Comparison of ENCODE assay signal across 8 cellular contexts in the genomic region with DNA sequence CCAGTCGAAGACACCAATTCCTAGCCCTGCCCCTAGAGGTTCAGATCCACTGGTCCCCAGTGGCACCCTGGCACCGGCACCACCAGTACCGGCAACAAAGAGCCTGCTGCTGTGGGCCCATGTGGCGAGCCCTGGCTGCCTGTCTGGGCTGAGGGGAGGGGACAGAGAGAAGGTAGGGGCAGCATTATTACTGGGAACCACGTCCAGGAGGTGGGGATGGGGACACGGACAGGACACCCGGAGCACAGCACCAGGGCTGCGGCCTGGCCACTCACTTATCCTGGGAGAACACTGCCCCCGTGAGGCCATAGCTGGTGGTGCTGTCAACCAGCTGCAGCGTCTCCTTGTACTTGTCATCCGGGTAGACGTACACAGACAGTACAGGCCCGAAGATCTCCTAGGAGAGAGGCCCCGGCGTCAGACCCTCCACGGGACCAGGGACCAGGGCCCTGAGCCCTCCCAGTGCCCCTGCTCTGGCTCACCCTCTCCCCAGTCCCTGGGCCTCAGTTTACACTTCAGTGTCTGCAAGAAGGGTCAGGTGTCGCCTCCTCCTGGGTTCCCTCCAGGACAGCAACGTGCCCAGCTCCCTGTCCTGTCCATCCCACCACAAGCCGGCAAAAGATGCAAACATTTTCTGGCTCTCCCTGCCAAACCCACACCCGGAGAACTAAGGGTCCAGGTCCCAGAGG. TPM values are rescaled to one million over a fixed set of nuclear protein-coding genes. Genes with fewer than 3 reads are reported as not detected.
DNase-seq lines count a peak whose midpoint lies in the region; ATAC-seq and TF ChIP-seq lines count a peak whose summit lies in the region.

No MANE protein-coding gene starts in this region.

- H3K27ac Mint-ChIP-seq in Caco-2 (ENCODE audit: unreplicated experiment) (no peak overlapping the region), neural progenitor cell (no peak overlapping the region)
- no peak overlapping the region for H3K27ac Mint-ChIP-seq in activated T-helper 1 cell treated with anti-CD3 and anti-CD28 coated beads, Interleukin-12 subunit alpha, Interleukin-12 subunit beta, Interleukin-2, Interleukin-4 antibody, amounts not matched to agents 30 ng/mL and 10 ng/mL and 1 ng/mL, durations not matched to agents 14 hours and 24 hours and 36 hours

- CTCF ChIA-PET in Caco-2 (lab: Charles Lee), result interaction anchor here (0.6 to 1.7 kb wide), 9 partner anchors 9 to 425 kb away, joined by 3 to 10 read pairs (median 3); no protein-coding TSS in a partner anchor
- CTCF ChIA-PET in IMR-90 (lab: Yijun Ruan, JAX), result interaction anchor here (0.5 to 1.1 kb wide), 9 partner anchors 8 to 1114 kb away, joined by 3 to 7 read pairs (median 4); no protein-coding TSS in a partner anchor

- no peaks in the 10 kb centered on the region for H3K9me1 ChIP-seq in IMR-90 (ENCODE audit: insufficient read depth, low read length)

- H3K27me3 Mint-ChIP-seq in Caco-2 (ENCODE audit: insufficient read depth, unreplicated experiment), result no peaks in the 10 kb centered on the region
- H3K27me3 Mint-ChIP-seq in activated T-helper 1 cell treated with anti-CD3 and anti-CD28 coated beads, Interleukin-12 subunit alpha, Interleukin-12 subunit beta, Interleukin-2, Interleukin-4 antibody, amounts not matched to agents 30 ng/mL and 10 ng/mL and 1 ng/mL, durations not matched to agents 14 hours and 24 hours and 36 hours (ENCODE audit: insufficient read depth), result no peaks in the 10 kb centered on the region
- peaks cover 2% of the 10 kb centered on the region for H3K27me3 Mint-ChIP-seq in neural progenitor cell (ENCODE audit: insufficient read depth, low read depth)

- dilution Hi-C loops in IMR-90 (cut with HindIII; ENCODE audit: low sequenced_read_pairs, unreplicated experiment), result no loop called here

- no peak overlapping the region for H2BK120ac ChIP-seq in IMR-90 (ENCODE audit: low read depth, low read length)

- intact Hi-C loops in Caco-2 (cut with micrococcal nuclease; ENCODE audit: unreplicated experiment) (loop anchor here (1.0 kb wide), 1 partner anchor 278 kb away; no protein-coding TSS in a partner anchor), IMR-90 (cut with micrococcal nuclease) (loop anchor here (1.0 kb wide), 1 partner anchor 278 kb away; no protein-coding TSS in a partner anchor)
- intact Hi-C loops in activated T-helper 1 cell treated with anti-CD3 and anti-CD28 coated beads, Interleukin-12 subunit alpha, Interleukin-12 subunit beta, Interleukin-2, Interleukin-4 antibody, amounts not matched to agents 30 ng/mL and 10 ng/mL and 1 ng/mL, durations not matched to agents 14 hours and 24 hours and 36 hours (cut with micrococcal nuclease), result loop anchor here (1.0 kb wide), 1 partner anchor 278 kb away; no protein-coding TSS in a partner anchor

- no peaks in the 10 kb centered on the region for H3K9me3 ChIP-seq in Caco-2
- H3K9me3 ChIP-seq in IMR-90 (ENCODE audit: control insufficient read depth, insufficient read depth, low read length), result no peaks in the 10 kb centered on the region
- H3K9me3 ChIP-seq in neural progenitor cell (ENCODE audit: low read depth), result no peaks in the 10 kb centered on the region

- no peak overlapping the region for H2BK5ac ChIP-seq in IMR-90 (ENCODE audit: low read depth, low read length, poor library complexity, severe bottlenecking)

- H3K4me3 Mint-ChIP-seq in Caco-2 (ENCODE audit: unreplicated experiment), result no peak overlapping the region
- H3K4me3 Mint-ChIP-seq in activated T-helper 1 cell treated with anti-CD3 and anti-CD28 coated beads, Interleukin-12 subunit alpha, Interleukin-12 subunit beta, Interleukin-2, Interleukin-4 antibody, amounts not matched to agents 30 ng/mL and 10 ng/mL and 1 ng/mL, durations not matched to agents 14 hours and 24 hours and 36 hours, result no peak overlapping the region
- no peak overlapping the region for H3K4me3 Mint-ChIP-seq in neural progenitor cell

- no peak overlapping the region for H2BK20ac ChIP-seq in IMR-90 (ENCODE audit: low read depth, low read length)

- no peak overlapping the region for H3K4ac ChIP-seq in IMR-90 (ENCODE audit: low read depth, low read length)

- no peak overlapping the region for H4K5ac ChIP-seq in IMR-90 (ENCODE audit: low read depth, low read length)

- no peak overlapping the region for H4K91ac ChIP-seq in IMR-90 (ENCODE audit: insufficient read depth, low read depth, low read length)

- DNase-seq in Caco-2 (peak; percentile 76 to 79), IMR-90 (peak; percentile 77), RPMI7951 (ENCODE audit: low read depth) (peak; percentile 58), fibroblast of the aortic adventitia (ENCODE audit: low read depth) (peak; percentile 83), neural progenitor cell (ENCODE audit: low spot score) (peak; percentile 92)
- peak; percentile 46 for DNase-seq in activated T-helper 1 cell treated with anti-CD3 and anti-CD28 coated beads, Interleukin-12 subunit alpha, Interleukin-12 subunit beta, Interleukin-2, Interleukin-4 antibody, amounts not matched to agents 30 ng/mL and 10 ng/mL and 1 ng/mL, durations not matched to agents 14 hours and 24 hours and 36 hours (ENCODE audit: low spot score)
- peak; percentile 79 for DNase-seq in stimulated activated naive CD8-positive, alpha-beta T cell treated with anti-CD3 and anti-CD28 coated beads, Interleukin-15, Interleukin-2, amounts not matched to agents 100 U/mL and 50 U/mL, for 24 hours

- 43% methylated on average over 7 of the region's 20 CpGs; no CpG with 5 or more reads in 1 of the 2 experiments for WGBS in IMR-90 (ENCODE audit: extremely low coverage in 2 of 2, insufficient read length in 1 of 2), 2 experiments

- no peak overlapping the region for H3K18ac ChIP-seq in IMR-90 (ENCODE audit: low read depth, low read length)

- no peak for TF ChIP-seq POLR2A in IMR-90 (IDR thresholded peaks at IDR 0.05; ENCODE audit: low read depth, low read length)

- H2AK9ac ChIP-seq in IMR-90 (replicated peaks; ENCODE audit: low read depth, low read length, poor library complexity), result peak overlapping the region; percentile 77

- no peaks in the 10 kb centered on the region for H3K4me1 ChIP-seq in Caco-2
- H3K4me1 ChIP-seq in IMR-90 (ENCODE audit: control insufficient read depth, insufficient read depth, low read length), result no peaks in the 10 kb centered on the region
- peaks cover 3% of the 10 kb centered on the region for H3K4me1 ChIP-seq in neural progenitor cell

- H3K4me3 ChIP-seq in Caco-2 (ENCODE audit: low read depth, low read length) (no peak overlapping the region), IMR-90 (ENCODE audit: insufficient read depth, low read depth, low read length) (no peak overlapping the region), fibroblast of the aortic adventitia (ENCODE audit: low read depth, low read length) (no peak overlapping the region), neural progenitor cell (no peak overlapping the region)

- H3K56ac ChIP-seq in IMR-90 (ENCODE audit: extremely low read depth, insufficient read depth, low read length), result no peak overlapping the region

- in situ Hi-C loops in IMR-90 (cut with MboI; ENCODE audit: low sequenced_read_pairs), result loop anchor here (10.0 kb wide), 1 partner anchor 280 kb away; no protein-coding TSS in a partner anchor

- H3K36me3 Mint-ChIP-seq in Caco-2 (ENCODE audit: insufficient read depth, unreplicated experiment), result no peaks in the 10 kb centered on the region
- H3K36me3 Mint-ChIP-seq in activated T-helper 1 cell treated with anti-CD3 and anti-CD28 coated beads, Interleukin-12 subunit alpha, Interleukin-12 subunit beta, Interleukin-2, Interleukin-4 antibody, amounts not matched to agents 30 ng/mL and 10 ng/mL and 1 ng/mL, durations not matched to agents 14 hours and 24 hours and 36 hours (ENCODE audit: low read depth), result no peaks in the 10 kb centered on the region
- H3K36me3 Mint-ChIP-seq in neural progenitor cell, result no peaks in the 10 kb centered on the region

- H2BK15ac ChIP-seq in IMR-90 (ENCODE audit: low read depth, low read length), result no peak overlapping the region

- BruUV-seq in Caco-2 (replicated peaks; lab: Mats Ljungman, UMichigan) (no TSS peak), IMR-90 (replicated peaks; lab: Mats Ljungman, UMichigan) (no TSS peak)

- peak; percentile 59 to 68 for TF ChIP-seq CTCF in Caco-2 (IDR thresholded peaks at IDR 0.05; ENCODE audit: insufficient read depth in 1 of 2, low read depth in 1 of 2, low read length in 1 of 2, severe bottlenecking in 1 of 2, unreplicated experiment in 1 of 2)
- TF ChIP-seq CTCF in IMR-90 (conservative IDR thresholded peaks at IDR 0.05; ENCODE audit: low read depth, low read length), result peak; percentile 82
- peak; percentile 90 for TF ChIP-seq CTCF in fibroblast of the aortic adventitia (IDR thresholded peaks at IDR 0.05; ENCODE audit: insufficient read depth, low read length)
- peak; percentile 84 for TF ChIP-seq CTCF in neural progenitor cell (IDR thresholded peaks at IDR 0.05)

- H2AK5ac ChIP-seq in IMR-90 (ENCODE audit: low read depth, low read length), result no peak overlapping the region

- H3K4me1 Mint-ChIP-seq in Caco-2 (ENCODE audit: low read depth, unreplicated experiment), result no peaks in the 10 kb centered on the region
- H3K4me1 Mint-ChIP-seq in activated T-helper 1 cell treated with anti-CD3 and anti-CD28 coated beads, Interleukin-12 subunit alpha, Interleukin-12 subunit beta, Interleukin-2, Interleukin-4 antibody, amounts not matched to agents 30 ng/mL and 10 ng/mL and 1 ng/mL, durations not matched to agents 14 hours and 24 hours and 36 hours (ENCODE audit: low read depth), result no peaks in the 10 kb centered on the region
- H3K4me1 Mint-ChIP-seq in neural progenitor cell, result no peaks in the 10 kb centered on the region

- peak; percentile 71 for TF ChIP-seq RAD21 in IMR-90 (IDR thresholded peaks at IDR 0.05; ENCODE audit: low read length)

- H2AFZ ChIP-seq in IMR-90 (replicated peaks; ENCODE audit: low read length, poor library complexity) (peak overlapping the region; percentile 61), neural progenitor cell (replicated peaks) (no peak overlapping the region)

- H3K9me3 Mint-ChIP-seq in Caco-2 (ENCODE audit: unreplicated experiment) (no peaks in the 10 kb centered on the region), neural progenitor cell (no peaks in the 10 kb centered on the region)
- H3K9me3 Mint-ChIP-seq in activated T-helper 1 cell treated with anti-CD3 and anti-CD28 coated beads, Interleukin-12 subunit alpha, Interleukin-12 subunit beta, Interleukin-2, Interleukin-4 antibody, amounts not matched to agents 30 ng/mL and 10 ng/mL and 1 ng/mL, durations not matched to agents 14 hours and 24 hours and 36 hours, result no peaks in the 10 kb centered on the region

- no peak overlapping the region for H4K8ac ChIP-seq in IMR-90 (ENCODE audit: low read depth in 2 of 2, low read length in 2 of 2)

- H3K14ac ChIP-seq in IMR-90 (replicated peaks; ENCODE audit: low read depth, low read length), result no peak overlapping the region

- no peaks in the 10 kb centered on the region for H4K20me1 ChIP-seq in IMR-90 (ENCODE audit: insufficient read depth, low read length)
- H4K20me1 ChIP-seq in neural progenitor cell (ENCODE audit: low read depth), result peaks cover 3% of the 10 kb centered on the region

- H3K36me3 ChIP-seq in Caco-2 (ENCODE audit: control insufficient read depth, insufficient read depth, low read length) (no peaks in the 10 kb centered on the region), IMR-90 (ENCODE audit: control insufficient read depth, insufficient read depth, low read length) (peaks cover 2% of the 10 kb centered on the region), neural progenitor cell (no peaks in the 10 kb centered on the region)

- no peaks in the 10 kb centered on the region for H3K27me3 ChIP-seq in Caco-2 (replicated peaks; ENCODE audit: control insufficient read depth, insufficient read depth, low read length)
- H3K27me3 ChIP-seq in IMR-90 (ENCODE audit: control insufficient read depth, insufficient read depth, low read length), result no peaks in the 10 kb centered on the region
- H3K27me3 ChIP-seq in neural progenitor cell, result no peaks in the 10 kb centered on the region

- no peak overlapping the region for H3K4me2 ChIP-seq in IMR-90 (ENCODE audit: low read depth, low read length)
- H3K4me2 ChIP-seq in neural progenitor cell, result no peak overlapping the region

- no peak overlapping the region for H3K23ac ChIP-seq in IMR-90 (ENCODE audit: low read depth, low read length)

- H3K27ac ChIP-seq in IMR-90 (ENCODE audit: insufficient read depth, low read length) (no peak overlapping the region), neural progenitor cell (no peak overlapping the region)

- POLR2A ChIA-PET in Caco-2 (lab: Charles Lee), result no interaction called here
- POLR2A ChIA-PET in IMR-90 (lab: Charles Lee; ENCODE audit: unreplicated experiment), result no interaction called here

- ATAC-seq in IMR-90 (ENCODE audit: low read depth) (peak; percentile 99), HG03571 (IDR thresholded peaks at IDR 0.05; ENCODE audit: unreplicated experiment) (no peak)
- peak; percentile 50 for ATAC-seq in stimulated activated naive CD8-positive, alpha-beta T cell treated with anti-CD3 and anti-CD28 coated beads, Interleukin-15, Interleukin-2, amounts not matched to agents 100 U/mL and 50 U/mL, for 24 hours

- H3K79me1 ChIP-seq in IMR-90 (ENCODE audit: low read depth in 1 of 2, low read length in 2 of 2), result no peaks in the 10 kb centered on the region

- H3F3A ChIP-seq in neural progenitor cell (ENCODE audit: low read depth), result no peaks in the 10 kb centered on the region

- no peak overlapping the region for H3K9ac ChIP-seq in IMR-90 (ENCODE audit: low read depth, low read length)
- no peak overlapping the region for H3K9ac ChIP-seq in neural progenitor cell

- no peaks in the 10 kb centered on the region for H3K79me2 ChIP-seq in neural progenitor cell (ENCODE audit: low read depth)

RNA-seq across cellular contexts. Expression of gene TAS1R2, which starts 15.8 kb away (rescaled TPM):
- total RNA-seq in Caco-2 (2022) (not detected in 2 replicates), IMR-90 (2012; rRNA removed) (not detected in 2 replicates), fibroblast of the aortic adventitia (ENCODE audit: low replicate concordance) (not detected in 2 replicates), neural progenitor cell (ENCODE audit: low replicate concordance) (not detected in 2 replicates)
- polyA plus RNA-seq in IMR-90 (2012; rRNA removed), result not detected in 2 replicates
- not detected in 2 replicates for polyA plus RNA-seq in IMR-90 (2012; cell fraction: cytosol; rRNA removed)
- not detected in 2 replicates for polyA plus RNA-seq in IMR-90 (2012; cell fraction: nucleus; rRNA removed; ENCODE audit: low replicate concordance)
- total RNA-seq in RPMI7951 (2014; rRNA removed; shearing (Covaris generic)), result not detected in 2 replicates
- not detected in 2 replicates for total RNA-seq in activated T-helper 1 cell treated with anti-CD3 and anti-CD28 coated beads, Interleukin-12 subunit alpha, Interleukin-12 subunit beta, Interleukin-2, Interleukin-4 antibody, amounts not matched to agents 30 ng/mL and 10 ng/mL and 1 ng/mL, durations not matched to agents 14 hours and 24 hours and 36 hours

RNA-seq across cellular contexts. Expression of gene ALDH4A1, which starts 27.1 kb away (rescaled TPM):
- total RNA-seq in Caco-2 (2022) (15.3 and 18.0 TPM in 2 replicates), IMR-90 (2012; rRNA removed) (8.6 TPM in 2 replicates), fibroblast of the aortic adventitia (ENCODE audit: low replicate concordance) (7.8 and 9.5 TPM in 2 replicates), neural progenitor cell (ENCODE audit: low replicate concordance) (21.8 and 39.9 TPM in 2 replicates)
- 21.1 and 23.0 TPM in 2 replicates for polyA plus RNA-seq in IMR-90 (2012; rRNA removed)
- 12.1 and 21.4 TPM in 2 replicates for polyA plus RNA-seq in IMR-90 (2012; cell fraction: cytosol; rRNA removed)
- polyA plus RNA-seq in IMR-90 (2012; cell fraction: nucleus; rRNA removed; ENCODE audit: low replicate concordance), result 16.8 and 36.6 TPM in 2 replicates
- 13.1 and 13.4 TPM in 2 replicates for total RNA-seq in RPMI7951 (2014; rRNA removed; shearing (Covaris generic))
- total RNA-seq in activated T-helper 1 cell treated with anti-CD3 and anti-CD28 coated beads, Interleukin-12 subunit alpha, Interleukin-12 subunit beta, Interleukin-2, Interleukin-4 antibody, amounts not matched to agents 30 ng/mL and 10 ng/mL and 1 ng/mL, durations not matched to agents 14 hours and 24 hours and 36 hours, result 3.9 and 4.4 TPM in 2 replicates
